Comparison of ENCODE assay signal across 9 cellular contexts in genomic region chr16:69338557-69339288, GRCh38. TPM values are rescaled to one million over a fixed set of nuclear protein-coding genes. Genes with fewer than 3 reads are reported as not detected.
DNase-seq lines count a peak whose midpoint lies in the region; ATAC-seq and TF ChIP-seq lines count a peak whose summit lies in the region.
"Had no signal": no experiment of that assay in that cellular context is flagged by ENCODE, and none has a peak within 500 bp of the region (broad histone marks: within the 10 kb centered on the region; RNA-seq: fewer than 3 reads in every experiment).

No MANE protein-coding gene starts in this region.

- peaks cover 27% of the 10 kb centered on the region for H3K4me1 ChIP-seq in body of pancreas
- peaks cover 35% of the 10 kb centered on the region for H3K4me1 ChIP-seq in lower lobe of right lung
- peaks cover 16% of the 10 kb centered on the region for H3K4me1 ChIP-seq in thymus (ENCODE audit: control insufficient read depth, insufficient read depth, low read length)

- H3K36me3 ChIP-seq in body of pancreas (replicated peaks in 1 of 2; ENCODE audit: insufficient read depth in 1 of 2, low read depth in 2 of 2): peaks cover 0 to 25% of the 10 kb centered on the region in 2 donors
- peaks cover 63% of the 10 kb centered on the region for H3K36me3 ChIP-seq in lower lobe of right lung
- peaks cover 28% of the 10 kb centered on the region for H3K36me3 ChIP-seq in thymus (ENCODE audit: control insufficient read depth, insufficient read depth)

- H3K4me3 ChIP-seq in body of pancreas: peak overlapping the region; percentile 71 to 99
- H3K4me3 ChIP-seq in lower lobe of right lung: peak overlapping the region; percentile 75
- peak overlapping the region; percentile 97 for H3K4me3 ChIP-seq in thymus (ENCODE audit: low read length)

- CTCF ChIA-PET in GM10248 (lab: Yijun Ruan, JAX): interaction anchor here (0.9 to 2.1 kb wide), 7 partner anchors 8 to 58 kb away, joined by 3 to 7 read pairs (median 4); partner anchors contain the start of gene PDF

- intact Hi-C loops in body of pancreas (cut with DNase I): no loop called here
- intact Hi-C loops in lower lobe of right lung (cut with DNase I): no loop called here

- H3K27me3 ChIP-seq in body of pancreas: no peaks in the 10 kb centered on the region
- H3K27me3 ChIP-seq in lower lobe of right lung (ENCODE audit: low read depth): no peaks in the 10 kb centered on the region
- H3K27me3 ChIP-seq in thymus (ENCODE audit: control insufficient read depth, insufficient read depth): no peaks in the 10 kb centered on the region

- POLR2A ChIA-PET in GM10248 (lab: Yijun Ruan, JAX): no interaction called here

- no peak for TF ChIP-seq POLR2A in body of pancreas (IDR thresholded peaks at IDR 0.05)

- no peaks in the 10 kb centered on the region for H3K9me3 ChIP-seq in body of pancreas
- H3K9me3 ChIP-seq in lower lobe of right lung: no peaks in the 10 kb centered on the region
- H3K9me3 ChIP-seq in thymus (ENCODE audit: control insufficient read depth): no peaks in the 10 kb centered on the region

- peak; percentile 77 for DNase-seq in activated CD4-positive, alpha-beta T cell treated with anti-CD3 and anti-CD28 coated beads for 48 hours
- DNase-seq in activated CD4-positive, alpha-beta T cell treated with anti-CD3 and anti-CD28 coated beads for 4 hours: no peak
- DNase-seq in body of pancreas (peak in 1 of 4 donors; percentile 77), lower lobe of right lung (no peak), kidney tubule cell (ENCODE audit: low spot score) (no peak), GM10248 (ENCODE audit: extremely low spot score) (no peak), Kasumi-1 (lab: John Stamatoyannopoulos, UW) (no peak)

- ATAC-seq in body of pancreas (no peak), lower lobe of right lung (no peak)

- 17 to 28% methylated on average over 27 to 46 of the region's 46 CpGs for WGBS in body of pancreas, 2 donors
- 22% methylated on average over 46 of the region's 46 CpGs for WGBS in thymus

- H3K27ac ChIP-seq in body of pancreas (peak overlapping the region; percentile 74 to 96 (median 82)), lower lobe of right lung (peak overlapping the region; percentile 92), thymus (ENCODE audit: low read depth) (peak overlapping the region; percentile 95)

- no peak for TF ChIP-seq CTCF in body of pancreas (IDR thresholded peaks at IDR 0.05)
- TF ChIP-seq CTCF in lower lobe of right lung (IDR thresholded peaks at IDR 0.05): no peak
- no peak for TF ChIP-seq CTCF in GM10248 (IDR thresholded peaks at IDR 0.05; ENCODE audit: control extremely low read depth, extremely low read depth, low read depth, missing control alignments)

RNA-seq across cellular contexts. Expression of gene COG8, which starts 0.6 kb away (rescaled TPM):
- total RNA-seq in body of pancreas: 10 to 100 TPM; 39.4 to 46.8 TPM
- total RNA-seq in lower lobe of right lung: 31.1 TPM
- 20.5 TPM for polyA plus RNA-seq in thymus

RNA-seq across cellular contexts. Expression of gene NIP7, which starts 0.8 kb away (rescaled TPM):
- total RNA-seq in body of pancreas (1 to 10 TPM; 3.3 to 8.8 TPM), lower lobe of right lung (18.7 TPM)
- polyA plus RNA-seq in thymus: 23.5 TPM

RNA-seq across cellular contexts. Expression of gene PDF, which starts 8.3 kb away (rescaled TPM):
- 10 to 100 TPM; 38.1 to 45.2 TPM for total RNA-seq in body of pancreas
- total RNA-seq in lower lobe of right lung: 6.3 TPM
- 2.1 TPM for polyA plus RNA-seq in thymus

RNA-seq across cellular contexts. Expression of gene TMED6, which starts 12.9 kb away (rescaled TPM):
- 10 to 100 TPM; 23.1 to 62.8 TPM for total RNA-seq in body of pancreas
- total RNA-seq in lower lobe of right lung: 0.77 TPM
- 1.2 TPM for polyA plus RNA-seq in thymus
- total RNA-seq: Daoy had no signal

RNA-seq across cellular contexts. Expression of gene VPS4A, which starts 27.6 kb away (rescaled TPM):
- 10 to 100 TPM; 29.8 to 30.7 TPM for total RNA-seq in body of pancreas
- total RNA-seq in lower lobe of right lung: 24.5 TPM
- 28.4 TPM for polyA plus RNA-seq in thymus
